Comparison of ENCODE assay signal across 24 cellular contexts in genomic region chr1:172252296-172252695, GRCh38.
"Had no signal": no experiment of that assay in that cellular context is flagged by ENCODE, and none has a peak within 500 bp of the region (broad histone marks: within the 10 kb centered on the region; RNA-seq: fewer than 3 reads in every experiment).

No MANE protein-coding gene starts in this region.

- H2AFZ ChIP-seq: hepatocyte, neural progenitor cell had no signal

- H3K27ac Mint-ChIP-seq: endodermal cell; natural killer cell; neural progenitor cell; stimulated activated memory B cell treated with anti-CD40 and anti-IgM and Interleukin-4, amounts not matched to agents 10 μg/mL and 1 μg/mL and 100 μg/mL, for 72 hours had no signal

- H3K9me3 Mint-ChIP-seq: endodermal cell, natural killer cell, neural progenitor cell had no signal

- H3K4me1 Mint-ChIP-seq: endodermal cell, neural progenitor cell had no signal

- H3K4me1 ChIP-seq: lower lobe of right lung, neural progenitor cell, spleen, upper lobe of left lung had no signal

- H3K27me3 Mint-ChIP-seq: stimulated activated memory B cell treated with anti-CD40 and anti-IgM and Interleukin-4, amounts not matched to agents 10 μg/mL and 1 μg/mL and 100 μg/mL, for 72 hours had no signal

- H3K27me3 ChIP-seq: foreskin keratinocyte, gastroesophageal sphincter, heart left ventricle, hepatocyte, neural progenitor cell, pancreas, spleen, tibial nerve, upper lobe of left lung had no signal

- H3K36me3 ChIP-seq: gastroesophageal sphincter, heart left ventricle, lower lobe of right lung, neural progenitor cell, pancreas, spleen, thoracic aorta, tibial nerve, upper lobe of left lung had no signal

- DNase-seq: central memory CD4-positive, alpha-beta T cell; effector CD8-positive, alpha-beta T cell; endodermal cell; foreskin keratinocyte; heart left ventricle; left ventricle myocardium superior; lower lobe of right lung; natural killer cell; pancreas; spleen; stimulated activated CD4-positive, alpha-beta T cell treated with anti-CD3 and anti-CD28 coated beads, Interleukin-4, amount 100 ng/mL, for 4 hours; stimulated activated naive CD8-positive, alpha-beta T cell treated with anti-CD3 and anti-CD28 coated beads, Interleukin-15, Interleukin-2, amounts not matched to agents 100 U/mL and 50 U/mL, for 24 hours; substantia nigra; upper lobe of left lung had no signal

- H3K4me3 ChIP-seq: gastroesophageal sphincter, heart left ventricle, hepatocyte, lower lobe of right lung, neural progenitor cell, pancreas, skin epidermis, spleen, thoracic aorta, tibial nerve, upper lobe of left lung had no signal

- H3K79me2 ChIP-seq: hepatocyte had no signal

- H3K4me3 Mint-ChIP-seq: endodermal cell; natural killer cell; neural progenitor cell; stimulated activated memory B cell treated with anti-CD40 and anti-IgM and Interleukin-4, amounts not matched to agents 10 μg/mL and 1 μg/mL and 100 μg/mL, for 72 hours had no signal

- H3K9ac ChIP-seq: neural progenitor cell had no signal

- H3K4me2 ChIP-seq: hepatocyte, neural progenitor cell had no signal

- H3K36me3 Mint-ChIP-seq: natural killer cell; neural progenitor cell; stimulated activated memory B cell treated with anti-CD40 and anti-IgM and Interleukin-4, amounts not matched to agents 10 μg/mL and 1 μg/mL and 100 μg/mL, for 72 hours had no signal

- ATAC-seq: esophagus mucosa; foreskin keratinocyte; gastroesophageal sphincter; heart left ventricle; left ventricle myocardium superior; lower lobe of right lung; natural killer cell; sciatic nerve; stimulated activated memory B cell treated with anti-CD40 and anti-IgM and Interleukin-4, amounts not matched to agents 10 μg/mL and 1 μg/mL and 100 μg/mL, for 72 hours; stimulated activated naive CD8-positive, alpha-beta T cell treated with anti-CD3 and anti-CD28 coated beads, Interleukin-15, Interleukin-2, amounts not matched to agents 100 U/mL and 50 U/mL, for 24 hours had no signal

- H3K9me3 ChIP-seq: gastroesophageal sphincter, heart left ventricle, lower lobe of right lung, pancreas, spleen, thoracic aorta, tibial nerve, upper lobe of left lung had no signal

- H3K27ac ChIP-seq: epithelial cell of prostate, foreskin keratinocyte, heart left ventricle, hepatocyte, lower lobe of right lung, neural progenitor cell, pancreas, spleen, thoracic aorta, upper lobe of left lung had no signal
